Comparison of ENCODE assay signal across 17 cellular contexts in the genomic region with DNA sequence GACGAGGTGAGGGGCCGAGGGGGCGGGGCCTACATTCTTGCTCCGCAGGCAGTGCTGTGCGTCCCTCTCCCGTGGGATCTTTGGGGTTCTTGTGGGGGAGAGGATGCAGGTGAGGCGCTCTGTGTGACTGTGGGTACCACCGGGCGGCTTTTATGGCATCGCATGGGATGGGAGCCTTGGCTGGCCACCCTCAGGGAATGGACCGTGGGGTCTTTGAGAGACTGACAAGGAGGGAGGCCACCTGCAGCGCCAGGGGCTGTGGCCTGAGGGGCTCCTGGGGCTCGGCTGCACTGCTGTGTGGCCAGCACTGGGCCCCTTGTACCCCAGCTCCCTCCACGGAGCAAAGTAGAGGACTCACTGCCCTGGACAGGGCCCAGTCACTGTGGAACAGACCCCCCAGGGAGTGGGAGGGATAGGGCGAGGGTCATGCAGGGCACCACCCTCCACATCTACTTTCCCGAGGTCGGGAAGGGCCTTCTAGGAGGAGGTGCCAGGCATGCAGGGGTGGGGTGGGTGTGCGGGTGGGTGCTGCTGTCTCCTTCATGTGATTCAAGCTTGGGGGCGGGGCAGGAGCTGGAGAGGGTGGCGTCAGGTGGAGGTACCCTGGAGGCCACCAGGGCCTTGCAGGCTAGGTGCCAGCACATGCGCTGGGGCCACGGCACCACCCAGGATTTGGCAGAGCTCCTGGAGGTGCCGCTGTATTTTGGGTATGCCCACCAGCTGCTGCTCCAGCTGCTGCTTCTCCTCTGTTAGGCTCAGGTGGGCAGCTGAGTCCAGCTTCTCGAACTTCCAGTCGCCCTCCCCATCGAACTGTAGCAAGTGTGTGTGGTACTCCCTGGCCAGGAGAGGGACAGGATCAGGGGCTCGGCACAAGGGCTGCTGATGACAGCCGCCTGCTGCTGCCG.
DNase-seq lines count a peak whose midpoint lies in the region; ATAC-seq and TF ChIP-seq lines count a peak whose summit lies in the region.
"Had no signal": no experiment of that assay in that cellular context is flagged by ENCODE, and none has a peak within 500 bp of the region (broad histone marks: within the 10 kb centered on the region; RNA-seq: fewer than 3 reads in every experiment).

No MANE protein-coding gene starts in this region.

- H2BK5ac ChIP-seq in trophoblast cell (ENCODE audit: low read depth, low read length, poor library complexity): no peak overlapping the region

- H4K91ac ChIP-seq in trophoblast cell (ENCODE audit: low read depth, low read length): no peak overlapping the region

- no peak overlapping the region for H3K4me2 ChIP-seq in trophoblast cell (ENCODE audit: low read length)

- no peak for TF ChIP-seq CTCF in GM13977 (IDR thresholded peaks at IDR 0.05; ENCODE audit: extremely low read depth, insufficient read depth, missing control alignments)

- no peak overlapping the region for H2BK120ac ChIP-seq in trophoblast cell (ENCODE audit: insufficient read depth, low read length, poor library complexity)

- H2AK5ac ChIP-seq in trophoblast cell (ENCODE audit: low read length): no peak overlapping the region

- H3K4me3 ChIP-seq in iPS-18c (ENCODE audit: insufficient read depth, low read depth, low read length): peak overlapping the region; percentile 40; the same call in 1 of the 2 replicates
- H3K4me3 ChIP-seq in trophoblast cell (ENCODE audit: low read depth, low read length): peak overlapping the region; percentile 57
- H3K4me3 ChIP-seq in effector memory CD4-positive, alpha-beta T cell (ENCODE audit: insufficient read depth, low read depth, low read length, poor library complexity, severe bottlenecking): no peak overlapping the region
- H3K4me3 ChIP-seq: lung, prostate gland had no signal

- H3K23ac ChIP-seq in trophoblast cell (ENCODE audit: low read length): no peak overlapping the region

- no peak overlapping the region for H3K4ac ChIP-seq in trophoblast cell (ENCODE audit: low read depth, low read length)

- H3K4me1 ChIP-seq in trophoblast cell (ENCODE audit: control insufficient read depth in 1 of 2, insufficient read depth in 2 of 2, low read length in 2 of 2): no peaks in the 10 kb centered on the region
- no peaks in the 10 kb centered on the region for H3K4me1 ChIP-seq in effector memory CD4-positive, alpha-beta T cell (ENCODE audit: control insufficient read depth, insufficient read depth, low read length, poor library complexity, severe bottlenecking)
- H3K4me1 ChIP-seq: prostate gland had no signal

- H3K79me2 ChIP-seq in trophoblast cell (ENCODE audit: control insufficient read depth, insufficient read depth, low read length, poor library complexity): no peaks in the 10 kb centered on the region

- WGBS in trophoblast cell (ENCODE audit: extremely low coverage, insufficient coverage, insufficient read length): no CpG with 5 or more reads among the region's 29 CpGs

- H3K27me3 ChIP-seq in trophoblast cell (ENCODE audit: insufficient read depth, low read length): peaks cover 9% of the 10 kb centered on the region
- peaks cover 10% of the 10 kb centered on the region for H3K27me3 ChIP-seq in effector memory CD4-positive, alpha-beta T cell (replicated peaks; ENCODE audit: control insufficient read depth, insufficient read depth, low read length, poor library complexity, severe bottlenecking)

- no peak overlapping the region for H4K8ac ChIP-seq in trophoblast cell (ENCODE audit: low read depth, low read length)

- H3K9ac ChIP-seq in trophoblast cell (ENCODE audit: low read length): no peak overlapping the region

- in situ Hi-C loops in GM13977 (cut with MboI; ENCODE audit: low pct_unique_long_range_greater_than_20kb, low sequenced_read_pairs, unreplicated experiment): no loop called here

- H3K36me3 ChIP-seq in trophoblast cell (ENCODE audit: control insufficient read depth in 1 of 2, insufficient read depth in 2 of 2, low read length in 2 of 2): no peaks in the 10 kb centered on the region
- no peaks in the 10 kb centered on the region for H3K36me3 ChIP-seq in effector memory CD4-positive, alpha-beta T cell (ENCODE audit: control insufficient read depth, insufficient read depth, low read length)
- H3K36me3 ChIP-seq: prostate gland had no signal

- no peak overlapping the region for H2AFZ ChIP-seq in trophoblast cell (ENCODE audit: insufficient read depth, low read length, poor library complexity)

- H3K9me3 ChIP-seq in iPS-18c (ENCODE audit: control insufficient read depth, insufficient read depth, low read length): peaks cover 5% of the 10 kb centered on the region
- H3K9me3 ChIP-seq in trophoblast cell (ENCODE audit: insufficient read depth, low read depth, low read length): peaks cover 59% of the 10 kb centered on the region
- H3K9me3 ChIP-seq in effector memory CD4-positive, alpha-beta T cell (ENCODE audit: control insufficient read depth, low read length): no peaks in the 10 kb centered on the region
- H3K9me3 ChIP-seq: prostate gland had no signal

- no peak overlapping the region for H3K18ac ChIP-seq in trophoblast cell (ENCODE audit: low read length)

- ATAC-seq in HG02973 (IDR thresholded peaks at IDR 0.05; ENCODE audit: unreplicated experiment): no peak
- ATAC-seq: naive thymus-derived CD4-positive, alpha-beta T cell had no signal

- H2BK12ac ChIP-seq in trophoblast cell (ENCODE audit: low read length): no peak overlapping the region

- H4K12ac ChIP-seq in trophoblast cell (ENCODE audit: low read depth, low read length): no peak overlapping the region

- peak; percentile 3 for DNase-seq in AG08396 (ENCODE audit: low spot score)
- DNase-seq in GM13977 (ENCODE audit: low spot score): peak; percentile 6
- no peak for DNase-seq in trophoblast cell
- no peak for DNase-seq in A172 (ENCODE audit: low spot score)
- no peak for DNase-seq in NCI-H82 (lab: John Stamatoyannopoulos, UW)
- DNase-seq in effector memory CD4-positive, alpha-beta T cell: no peak
- DNase-seq: anterior cingulate cortex; HFFc6; naive thymus-derived CD4-positive, alpha-beta T cell; NCI-H446; stimulated activated naive CD4-positive, alpha-beta T cell treated with Interleukin-2 at 50 U/mL for 16 hours had no signal

- H3K27ac ChIP-seq in trophoblast cell (ENCODE audit: low read depth, low read length): no peak overlapping the region
- H3K27ac ChIP-seq in effector memory CD4-positive, alpha-beta T cell (ENCODE audit: insufficient read depth, low read length, poor library complexity, severe bottlenecking): no peak overlapping the region
- H3K27ac ChIP-seq: prostate gland, RWPE1, VCaP had no signal

- no peaks in the 10 kb centered on the region for H3K79me1 ChIP-seq in trophoblast cell (ENCODE audit: low read length)

- H3K14ac ChIP-seq in trophoblast cell (ENCODE audit: low read length): no peak overlapping the region

Comparison
In these comparisons a context has a peak if more than half of its experiments do, and no peak if none do; other contexts are left out.
1. DNase-seq: peak in AG08396 (single experiment) and GM13977 (single experiment); none in trophoblast cell (0 of 2), A172 (single experiment), NCI-H82 (single experiment) and effector memory CD4-positive, alpha-beta T cell (0 of 3).